19 cellular contexts compared by ENCODE assay signal in genomic region chr14:90561031-90561430, GRCh38.
DNase-seq lines count a peak whose midpoint lies in the region; ATAC-seq, FAIRE-seq and TF ChIP-seq lines count a peak whose summit lies in the region.
"Had no signal": no experiment of that assay in that cellular context is flagged by ENCODE, and none has a peak within 500 bp of the region (broad histone marks: within the 10 kb centered on the region; RNA-seq: fewer than 3 reads in every experiment).

No MANE protein-coding gene starts in this region.

- H3K18ac ChIP-seq in H1 (ENCODE audit: extremely low read depth, low read length) = no peak overlapping the region

- H3K27me3 ChIP-seq in heart right ventricle (no peaks in the 10 kb centered on the region), H1 (replicated peaks in 1 of 4; ENCODE audit: control insufficient read depth in 3 of 4, extremely low read depth in 1 of 4, insufficient read depth in 3 of 4, low read length in 3 of 4) (no peaks in the 10 kb centered on the region), sigmoid colon (no peaks in the 10 kb centered on the region)
- H3K27me3 ChIP-seq: SJSA1 had no signal

- no peak overlapping the region for H3K4me3 ChIP-seq in heart right ventricle
- H3K4me3 ChIP-seq in HEK293 (ENCODE audit: low read depth, low read length) = no peak overlapping the region
- H3K4me3 ChIP-seq in H1 (ENCODE audit: extremely low read depth in 1 of 4, insufficient read depth in 2 of 4, low read depth in 3 of 4, low read length in 4 of 4) = no peak overlapping the region
- H3K4me3 ChIP-seq in sigmoid colon = no peak overlapping the region
- H3K4me3 ChIP-seq: SJSA1 had no signal

- H4K91ac ChIP-seq in H1 (replicated peaks; ENCODE audit: insufficient read length, low read length) = no peak overlapping the region

- peak; percentile 5 to 55; a peak in 3 of 4 replicates for TF ChIP-seq RAD21 in H1 (IDR thresholded peaks at IDR 0.05 in 1 of 2, conservative IDR thresholded peaks at IDR 0.05 in 1 of 2; ENCODE audit: low read depth in 2 of 2, low read length in 2 of 2)

- no peak overlapping the region for H2AK5ac ChIP-seq in H1 (ENCODE audit: low read depth, low read length)

- no peak overlapping the region for H3K4me2 ChIP-seq in H1 (ENCODE audit: insufficient read depth in 1 of 2, low read depth in 2 of 2, low read length in 2 of 2)

- H3K14ac ChIP-seq in H1 (ENCODE audit: insufficient read length) = no peak overlapping the region

- H2BK20ac ChIP-seq in H1 (ENCODE audit: low read length) = no peak overlapping the region

- H3K9ac ChIP-seq in H1 (replicated peaks in 1 of 4; ENCODE audit: extremely low read depth in 1 of 4, low read depth in 3 of 4, low read length in 3 of 4) = no peak overlapping the region

- no peaks in the 10 kb centered on the region for H3K79me2 ChIP-seq in H1 (ENCODE audit: control insufficient read depth in 1 of 2, insufficient read depth in 2 of 2, low read length in 2 of 2)

- TF ChIP-seq CTCF in heart right ventricle (IDR thresholded peaks at IDR 0.05) (no peak), HEK293 (tag by site-specific recombination; IDR thresholded peaks at IDR 0.05) (no peak), H1 (IDR thresholded peaks at IDR 0.05; ENCODE audit: control extremely low read depth in 1 of 3, insufficient read depth in 1 of 3, low read depth in 1 of 3, low read length in 3 of 3) (peak; percentile 28 to 42 (median 34)), sigmoid colon (IDR thresholded peaks at IDR 0.05) (no peak)

- H4K20me1 ChIP-seq in H1 (replicated peaks in 1 of 2; ENCODE audit: control insufficient read depth in 1 of 2, insufficient read depth in 2 of 2, low read length in 2 of 2) = no peaks in the 10 kb centered on the region

- TF ChIP-seq EP300 in H1 (IDR thresholded peaks at IDR 0.05; ENCODE audit: borderline replicate concordance in 1 of 2, low read depth in 2 of 2, low read length in 2 of 2) (no peak), sigmoid colon (IDR thresholded peaks at IDR 0.05) (no peak)

- H4K5ac ChIP-seq in H1 (ENCODE audit: insufficient read length, low read depth, low read length) = no peak overlapping the region

- H3K4me1 ChIP-seq in heart right ventricle (peaks cover 0 to 22% (median 7%) of the 10 kb centered on the region in 9 donors), HEK293 (ENCODE audit: control insufficient read depth, insufficient read depth, low read length) (no peaks in the 10 kb centered on the region), H1 (replicated peaks in 1 of 4; ENCODE audit: control insufficient read depth in 3 of 4, insufficient read depth in 4 of 4, low read length in 3 of 4) (peaks cover 0 to 8% (median 7%) of the 10 kb centered on the region in 4 experiments; a peak in 6 of 7 replicates), sigmoid colon (peaks cover 0 to 30% (median 21%) of the 10 kb centered on the region in 4 donors)
- H3K4me1 ChIP-seq: SJSA1 had no signal

- CTCF ChIA-PET in HEK293 (lab: Yijun Ruan, JAX) = no interaction called here
- CTCF ChIA-PET in H1 (lab: Charles Lee; ENCODE audit: partially characterized antibody) = interaction anchor here (0.9 to 3.4 kb wide), 12 partner anchors 8 to 325 kb away, joined by 3 to 12 read pairs (median 4); no protein-coding TSS in a partner anchor

- DNase-seq in Right ventricle myocardium superior = peak; percentile 7
- DNase-seq in heart right ventricle = no peak
- DNase-seq in H1 (ENCODE audit: low read depth in 1 of 2, low spot score in 2 of 2) = no peak
- DNase-seq in sigmoid colon = peak; percentile 61
- no peak for DNase-seq in ACHN
- no peak for DNase-seq in effector CD8-positive, alpha-beta T cell (lab: John Stamatoyannopoulos, UW)
- DNase-seq in COLO668 (lab: John Stamatoyannopoulos, UW; ENCODE audit: unreplicated experiment) = no peak
- DNase-seq: CD4-positive, alpha-beta T cell; DND-41; GF-D8; KG1; NCI-H1048; NCI-H187 treated with DMSO at 0.1 percent for 48 hours; NCI-H2227 treated with DMSO at 0.1 percent for 48 hours; NCI-H524 treated with DMSO at 0.1 percent for 48 hours had no signal

- peaks cover 0 to 8% (median 0%) of the 10 kb centered on the region in 9 donors for H3K36me3 ChIP-seq in heart right ventricle
- no peaks in the 10 kb centered on the region for H3K36me3 ChIP-seq in HEK293 (ENCODE audit: control insufficient read depth in 2 of 2, insufficient read depth in 1 of 2, low read length in 2 of 2)
- H3K36me3 ChIP-seq in H1 (ENCODE audit: control insufficient read depth in 2 of 4, insufficient read depth in 4 of 4, low read length in 3 of 4) = no peaks in the 10 kb centered on the region
- H3K36me3 ChIP-seq in sigmoid colon = peaks cover 0 to 13% (median 0%) of the 10 kb centered on the region in 4 donors
- H3K36me3 ChIP-seq: SJSA1 had no signal

- TF ChIP-seq POLR2A in H1 (IDR thresholded peaks at IDR 0.05; ENCODE audit: control extremely low read depth in 1 of 2, low read depth in 2 of 2, low read length in 2 of 2) (no peak), sigmoid colon (IDR thresholded peaks at IDR 0.05) (no peak)

- H3K27ac ChIP-seq in heart right ventricle (no peak overlapping the region), HEK293 (ENCODE audit: extremely low read depth, low read depth, low read length) (no peak overlapping the region), H1 (ENCODE audit: low read depth, low read length) (no peak overlapping the region), sigmoid colon (no peak overlapping the region)
- H3K27ac ChIP-seq: RWPE1, SJSA1 had no signal

- no peak overlapping the region for H2BK12ac ChIP-seq in H1 (ENCODE audit: low read depth, low read length)

- H2BK15ac ChIP-seq in H1 (ENCODE audit: low read length) = no peak overlapping the region

- H3K23me2 ChIP-seq in H1 (ENCODE audit: low read depth, low read length) = no peaks in the 10 kb centered on the region

- no peak for ATAC-seq in Right ventricle myocardium superior (ENCODE audit: poor library complexity)
- no peak for ATAC-seq in heart right ventricle

- FAIRE-seq in H1 (lab: Jason Lieb, UNC) = no peak
- FAIRE-seq: H54 had no signal

- intact Hi-C loops in Right ventricle myocardium superior (cut with DNase I) = no loop called here
- intact Hi-C loops in heart right ventricle (cut with DNase I) = no loop called here
- intact Hi-C loops in sigmoid colon (cut with DNase I) = no loop called here

- no peak overlapping the region for H3K4ac ChIP-seq in H1 (replicated peaks; ENCODE audit: insufficient read length, low read depth, low read length)

- whole genome bisulfite sequencing in heart right ventricle, 2 donors = 92 to 94% methylated on average over 10 of the region's 10 CpGs
- WGBS in H1 (ENCODE audit: extremely low coverage in 1 of 2, insufficient coverage in 1 of 2, insufficient read length in 1 of 2, insufficient replicate concordance in 2 of 2, low coverage in 1 of 2, low lambda C conversion rate in 2 of 2, missing lambda C conversion rate in 1 of 2), 2 experiments = 81% methylated on average over 10 of the region's 10 CpGs; no CpG with 5 or more reads in 1 of the 2 experiments
- WGBS in sigmoid colon, 2 donors = 94% methylated on average over 10 of the region's 10 CpGs

- H2AFZ ChIP-seq in H1 (ENCODE audit: low read length) = no peak overlapping the region

- no peak overlapping the region for H2BK120ac ChIP-seq in H1 (replicated peaks; ENCODE audit: low read depth, low read length)

- H3K9me3 ChIP-seq in heart right ventricle (no peaks in the 10 kb centered on the region), HEK293 (ENCODE audit: control insufficient read depth, insufficient read depth, low read depth, low read length) (no peaks in the 10 kb centered on the region), H1 (ENCODE audit: insufficient read depth in 2 of 2, low read depth in 1 of 2, low read length in 1 of 2) (peaks cover 0 to 3% of the 10 kb centered on the region in 2 experiments; a peak in 1 of 4 replicates), sigmoid colon (no peaks in the 10 kb centered on the region)
- H3K9me3 ChIP-seq: SJSA1 had no signal

- no peaks in the 10 kb centered on the region for H3K79me1 ChIP-seq in H1 (ENCODE audit: low read depth, low read length)

- POLR2A ChIA-PET in HEK293 (lab: Yijun Ruan, JAX) (no interaction called here), H1 (lab: Charles Lee; ENCODE audit: partially characterized antibody) (no interaction called here)

- no peak overlapping the region for H3K56ac ChIP-seq in H1 (replicated peaks; ENCODE audit: insufficient read length, low read depth, low read length)

- H4K8ac ChIP-seq in H1 (ENCODE audit: extremely low read depth, insufficient read depth, low read length) = no peak overlapping the region

- in situ Hi-C loops in ACHN (cut with HindIII; ENCODE audit: low pct_ligation_motif_present, low pct_unique_long_range_greater_than_20kb, low sequenced_read_pairs) = no loop called here

- H3K23ac ChIP-seq in H1 (ENCODE audit: insufficient read length) = no peak overlapping the region

- H2BK5ac ChIP-seq in H1 (ENCODE audit: low read depth, low read length) = no peak overlapping the region

TF ChIP-seq in HEK293, 187 proteins besides CTCF, POLR2A, EP300 and RAD21 (continues in another document):
- no peak for TF ChIP-seq ZNF549 (tag by site-specific recombination; IDR thresholded peaks at IDR 0.05)

TF ChIP-seq in H1, 55 proteins besides CTCF, POLR2A, EP300 and RAD21 (continues in another document):
- no peak for TF ChIP-seq SUZ12 (IDR thresholded peaks at IDR 0.05; ENCODE audit: low read length)
- TF ChIP-seq ASH2L (IDR thresholded peaks at IDR 0.05; ENCODE audit: low read length) = no peak
- no peak for TF ChIP-seq JUND (IDR thresholded peaks at IDR 0.05; ENCODE audit: low read length)
- TF ChIP-seq TBP (IDR thresholded peaks at IDR 0.05; ENCODE audit: low read depth, low read length) = no peak
- no peak for TF ChIP-seq EZH2 (IDR thresholded peaks at IDR 0.05; ENCODE audit: low read depth, low read length, severe bottlenecking)
- TF ChIP-seq NANOG (IDR thresholded peaks at IDR 0.05; ENCODE audit: insufficient read depth, low read depth, low read length, poor library complexity, severe bottlenecking) = no peak
- TF ChIP-seq TEAD4 (IDR thresholded peaks at IDR 0.05; ENCODE audit: low read depth, low read length) = no peak
- no peak for TF ChIP-seq KDM4A (IDR thresholded peaks at IDR 0.05; ENCODE audit: low read depth, low read length, severe bottlenecking)
- no peak for TF ChIP-seq ATF2 (IDR thresholded peaks at IDR 0.05; ENCODE audit: low read length)
- no peak for TF ChIP-seq SP1 (IDR thresholded peaks at IDR 0.05; ENCODE audit: low read depth, low read length)

Comparison
In these comparisons a context has a peak if more than half of its experiments do, and no peak if none do; other contexts are left out.
1. DNase-seq: peak in Right ventricle myocardium superior (single experiment) and sigmoid colon (single experiment); none in heart right ventricle (0 of 2), H1 (0 of 2), ACHN (single experiment), effector CD8-positive, alpha-beta T cell (single experiment) and COLO668 (single experiment).
2. CTCF ChIP-seq: peak in H1 (3 of 3); none in heart right ventricle (0 of 9), HEK293 (single experiment) and sigmoid colon (0 of 4).